ENCODE assay signal across 10 cellular contexts in genomic region chr7:156903232-156903909, GRCh38. TPM values are rescaled to one million over a fixed set of nuclear protein-coding genes. Genes with fewer than 3 reads are reported as not detected.
DNase-seq lines count a peak whose midpoint lies in the region; TF ChIP-seq lines count a peak whose summit lies in the region.
"Had no signal": no experiment of that assay in that cellular context is flagged by ENCODE, and none has a peak within 500 bp of the region (broad histone marks: within the 10 kb centered on the region; RNA-seq: fewer than 3 reads in every experiment).

No MANE protein-coding gene starts in this region.

- no peaks in the 10 kb centered on the region for H3K9me2 ChIP-seq in MM.1S (replicated peaks; ENCODE audit: insufficient read depth, low read length)

- H3K27me3 ChIP-seq in sigmoid colon: peaks cover 0 to 15% (median 0%) of the 10 kb centered on the region in 3 donors
- no peaks in the 10 kb centered on the region for H3K27me3 ChIP-seq in MM.1S (replicated peaks; ENCODE audit: insufficient read depth, low read length)

- H3K4me2 ChIP-seq in MM.1S (ENCODE audit: low read depth, low read length): no peak overlapping the region

- H3K36me3 ChIP-seq in sigmoid colon (no peaks in the 10 kb centered on the region), MM.1S (replicated peaks; ENCODE audit: insufficient read depth, low read length) (no peaks in the 10 kb centered on the region)

- H3K4me3 ChIP-seq in epithelial cell of esophagus (ENCODE audit: low read length) (no peak overlapping the region), sigmoid colon (no peak overlapping the region), MM.1S (ENCODE audit: low read length) (no peak overlapping the region)

- H3K4me1 ChIP-seq in sigmoid colon (no peaks in the 10 kb centered on the region), MM.1S (ENCODE audit: low read length) (no peaks in the 10 kb centered on the region)

- H3K9me3 Mint-ChIP-seq in T-helper 1 cell treated with Interleukin-12 subunit alpha and Interleukin-12 subunit beta and Interleukin-4 antibody, amounts not matched to agents 30 μg/mL and 1 μg/mL, for 36 hours: no peaks in the 10 kb centered on the region
- H3K9me3 Mint-ChIP-seq: nephron; T-helper 2 cell treated with Interferon-gamma antibody and Interleukin-4, amounts not matched to agents 5 μg/mL and 100 μg/mL, for 36 hours had no signal

- no peaks in the 10 kb centered on the region for H4K20me1 ChIP-seq in MM.1S (ENCODE audit: insufficient read depth, low read length)

- H3K79me2 ChIP-seq in MM.1S (ENCODE audit: low read length): no peaks in the 10 kb centered on the region

- peak overlapping the region in 1 of 4 donors; percentile 46 for H3K27ac ChIP-seq in sigmoid colon
- no peak overlapping the region for H3K27ac ChIP-seq in MM.1S (ENCODE audit: low read length)

- peak overlapping the region; percentile 12 for H3K27ac Mint-ChIP-seq in T-helper 1 cell treated with Interleukin-12 subunit alpha and Interleukin-12 subunit beta and Interleukin-4 antibody, amounts not matched to agents 30 μg/mL and 1 μg/mL, for 36 hours
- H3K27ac Mint-ChIP-seq: nephron; T-helper 2 cell treated with Interferon-gamma antibody and Interleukin-4, amounts not matched to agents 5 μg/mL and 100 μg/mL, for 36 hours had no signal

- H2AFZ ChIP-seq in MM.1S (ENCODE audit: low read length): no peak overlapping the region

- TF ChIP-seq CTCF in epithelial cell of esophagus (IDR thresholded peaks at IDR 0.05; ENCODE audit: insufficient read depth, low read depth, low read length, missing control alignments): no peak
- TF ChIP-seq CTCF in sigmoid colon (IDR thresholded peaks at IDR 0.05): no peak
- no peak for TF ChIP-seq CTCF in MM.1S (IDR thresholded peaks at IDR 0.05; ENCODE audit: low read length)

- H3K4me3 Mint-ChIP-seq in T-helper 1 cell treated with Interleukin-12 subunit alpha and Interleukin-12 subunit beta and Interleukin-4 antibody, amounts not matched to agents 30 μg/mL and 1 μg/mL, for 36 hours: peak overlapping the region; percentile 19
- H3K4me3 Mint-ChIP-seq: nephron; T-helper 2 cell treated with Interferon-gamma antibody and Interleukin-4, amounts not matched to agents 5 μg/mL and 100 μg/mL, for 36 hours had no signal

- H3K36me3 Mint-ChIP-seq in T-helper 1 cell treated with Interleukin-12 subunit alpha and Interleukin-12 subunit beta and Interleukin-4 antibody, amounts not matched to agents 30 μg/mL and 1 μg/mL, for 36 hours (ENCODE audit: low read depth): no peaks in the 10 kb centered on the region

- H3K27me3 Mint-ChIP-seq in T-helper 1 cell treated with Interleukin-12 subunit alpha and Interleukin-12 subunit beta and Interleukin-4 antibody, amounts not matched to agents 30 μg/mL and 1 μg/mL, for 36 hours (ENCODE audit: low read depth): peaks cover 14% of the 10 kb centered on the region

- no peaks in the 10 kb centered on the region for H3K9me3 ChIP-seq in sigmoid colon
- H3K9me3 ChIP-seq in MM.1S (replicated peaks; ENCODE audit: insufficient read depth, low read length): no peaks in the 10 kb centered on the region

- 53 to 54% methylated on average over 10 of the region's 10 CpGs for WGBS in sigmoid colon, 2 donors

- DNase-seq in H4 (ENCODE audit: low spot score) (peak; percentile 82), epithelial cell of esophagus (ENCODE audit: low read depth) (peak; percentile 82), sigmoid colon (no peak), AG20443 (ENCODE audit: low spot score) (no peak), NCI-H524 treated with DMSO at 0.1 percent for 48 hours (lab: John Stamatoyannopoulos, UW) (no peak), MM.1S (no peak)
- DNase-seq in stimulated activated CD4-positive, alpha-beta T cell treated with anti-CD3 and anti-CD28 coated beads, Interleukin-1b, Interleukin-23, amount 100 ng/mL, for 48 hours: no peak

- H3F3A ChIP-seq in MM.1S (ENCODE audit: insufficient read depth, low read length): no peaks in the 10 kb centered on the region

- peaks cover 7% of the 10 kb centered on the region for H3K4me1 Mint-ChIP-seq in T-helper 1 cell treated with Interleukin-12 subunit alpha and Interleukin-12 subunit beta and Interleukin-4 antibody, amounts not matched to agents 30 μg/mL and 1 μg/mL, for 36 hours (ENCODE audit: low read depth)
- H3K4me1 Mint-ChIP-seq: nephron had no signal

- no peak overlapping the region for H3K9ac ChIP-seq in MM.1S (ENCODE audit: low read length)

- intact Hi-C loops in sigmoid colon (cut with DNase I): no loop called here

- peak in 3 of 4 donors; percentile 11 to 56 (median 15) for TF ChIP-seq EP300 in sigmoid colon (IDR thresholded peaks at IDR 0.05)

- no peak for TF ChIP-seq POLR2A in sigmoid colon (IDR thresholded peaks at IDR 0.05)

RNA-seq across cellular contexts. Expression of gene LMBR1, which starts 10.4 kb away (rescaled TPM):
- 31.8 and 48.2 TPM in 2 replicates for total RNA-seq in H4 (2014; rRNA removed; shearing (Covaris generic))
- 10 to 100 TPM; 43.9 to 60.9 (median 51.2) TPM for total RNA-seq in sigmoid colon
- polyA plus RNA-seq in sigmoid colon: 10 to 100 TPM in 1 of 3 donors, 1 to 10 TPM in 2; 2.5 to 18.1 (median 6.6) TPM

RNA-seq across cellular contexts. Expression of gene NOM1, which starts 46.1 kb away (rescaled TPM):
- total RNA-seq in H4 (2014; rRNA removed; shearing (Covaris generic)): 6.9 and 7.1 TPM in 2 replicates
- 10 to 100 TPM; 14.1 to 19.1 (median 17.2) TPM for total RNA-seq in sigmoid colon
- 10 to 100 TPM in 1 of 3 donors, 1 to 10 TPM in 2; 1.8 to 11.2 (median 4.6) TPM for polyA plus RNA-seq in sigmoid colon

Comparison
In these comparisons a context has a peak if more than half of its experiments do, and no peak if none do; other contexts are left out.
1. DNase-seq: peak in H4 (single experiment) and epithelial cell of esophagus (single experiment); none in sigmoid colon (single experiment), AG20443 (single experiment), NCI-H524 treated with DMSO at 0.1 percent for 48 hours (single experiment), stimulated activated CD4-positive, alpha-beta T cell treated with anti-CD3 and anti-CD28 coated beads, Interleukin-1b, Interleukin-23, amount 100 ng/mL, for 48 hours (single experiment) and MM.1S (single experiment).